ENCODE assay signal across 29 cellular contexts in genomic region chr17:62998665-62999393, GRCh38. TPM values are rescaled to one million over a fixed set of nuclear protein-coding genes. Genes with fewer than 3 reads are reported as not detected.
DNase-seq lines count a peak whose midpoint lies in the region; ATAC-seq, FAIRE-seq and TF ChIP-seq lines count a peak whose summit lies in the region.
"Had no signal": no experiment of that assay in that cellular context is flagged by ENCODE, and none has a peak within 500 bp of the region (broad histone marks: within the 10 kb centered on the region; RNA-seq: fewer than 3 reads in every experiment).

No MANE protein-coding gene starts in this region.

- FAIRE-seq in bronchial epithelial cell (lab: Jason Lieb, UNC), result no peak
- FAIRE-seq: endothelial cell of umbilical vein had no signal

- no peaks in the 10 kb centered on the region; a peak in 1 of 22 replicates for H4K20me1 ChIP-seq in BLaER1 treated with 17β-estradiol and CSF1 and Interleukin-3, amounts not matched to agents 10 nM and 100 nM

- peaks cover 0 to 3% (median 0%) of the 10 kb centered on the region in 11 experiments; a peak in 1 of 22 replicates for H3K9me3 ChIP-seq in BLaER1 treated with 17β-estradiol and CSF1 and Interleukin-3, amounts not matched to agents 10 nM and 100 nM (replicated peaks in 1 of 11)
- H3K9me3 ChIP-seq in tibial artery, result no peaks in the 10 kb centered on the region
- H3K9me3 ChIP-seq: adrenal gland, left ventricle myocardium inferior, stomach had no signal

- no peak overlapping the region for H3K27ac ChIP-seq in BLaER1 treated with 17β-estradiol and CSF1 and Interleukin-3, amounts not matched to agents 10 nM and 100 nM
- H3K27ac ChIP-seq in tibial artery, result no peak overlapping the region
- H3K27ac ChIP-seq: adrenal gland, left ventricle myocardium inferior, PC-9, stomach had no signal

- H3K4me2 ChIP-seq in BLaER1 treated with 17β-estradiol and CSF1 and Interleukin-3, amounts not matched to agents 10 nM and 100 nM, result peak overlapping the region in 8 of 11 experiments; percentile 7 to 45 (median 30); a peak in 13 of 22 replicates
- H3K4me2 ChIP-seq: PC-9 had no signal

- ATAC-seq in GM21576 (IDR thresholded peaks at IDR 0.05; ENCODE audit: unreplicated experiment) (no peak), GM21825 (IDR thresholded peaks at IDR 0.05; ENCODE audit: unreplicated experiment) (no peak)
- ATAC-seq: activated CD4-positive, CD25-positive, alpha-beta regulatory T cell treated with anti-CD3 and anti-CD28 coated beads, Interleukin-2, amount 50 U/mL, for 24 hours; activated CD8-positive, alpha-beta T cell treated with anti-CD3 and anti-CD28 coated beads for 36 hours; HCT116; Right ventricle myocardium inferior; sciatic nerve; T-helper 17 cell had no signal

- H3K4me1 ChIP-seq in BLaER1 treated with 17β-estradiol and CSF1 and Interleukin-3, amounts not matched to agents 10 nM and 100 nM, result peaks cover 13 to 46% (median 32%) of the 10 kb centered on the region in 10 experiments
- no peaks in the 10 kb centered on the region for H3K4me1 ChIP-seq in tibial artery
- H3K4me1 ChIP-seq: adrenal gland had no signal

- H3K4me3 ChIP-seq in BLaER1 treated with 17β-estradiol and CSF1 and Interleukin-3, amounts not matched to agents 10 nM and 100 nM, result no peak overlapping the region
- H3K4me3 ChIP-seq in bronchial epithelial cell (ENCODE audit: low read depth, low read length) (no peak overlapping the region), tibial artery (no peak overlapping the region)
- H3K4me3 ChIP-seq: adrenal gland, left ventricle myocardium inferior, PC-9, stomach had no signal

- DNase-seq in M059J (ENCODE audit: low read depth) (peak; percentile 53), bronchial epithelial cell (ENCODE audit: low read depth) (peak; percentile 42), kidney tubule cell (ENCODE audit: low spot score) (peak; percentile 58), C1 segment of cervical spinal cord (lab: John Stamatoyannopoulos, UW) (no peak), tibial artery (no peak)
- DNase-seq: ACHN; activated CD8-positive, alpha-beta memory T cell treated with anti-CD3 and anti-CD28 coated beads, Interleukin-2, amount 50 U/mL, for 48 hours; activated CD8-positive, alpha-beta T cell treated with anti-CD3 and anti-CD28 coated beads for 36 hours; activated naive CD4-positive, alpha-beta T cell treated with anti-CD3 and anti-CD28 coated beads, Interleukin-2, amount 10 ng/mL, durations not matched to agents 7 days and 5 days; adrenal gland; DMS79; GF-D8; left ventricle myocardium inferior; NCI-H1092; NCI-H187; NCI-H524 treated with DMSO at 0.1 percent for 48 hours; PC-9; stimulated activated CD4-positive, alpha-beta T cell treated with anti-CD3 and anti-CD28 coated beads, Interleukin-12 subunit alpha, Interleukin-12 subunit beta, amount 100 ng/mL, for 4 hours; stimulated activated CD4-positive, alpha-beta T cell treated with anti-CD3 and anti-CD28 coated beads, Interleukin-2, amount 100 ng/mL, for 48 hours; stomach; T-helper 17 cell had no signal

- no peak overlapping the region for H3K9ac ChIP-seq in BLaER1 treated with 17β-estradiol and CSF1 and Interleukin-3, amounts not matched to agents 10 nM and 100 nM

- no peaks in the 10 kb centered on the region for H3K27me3 ChIP-seq in BLaER1 treated with 17β-estradiol and CSF1 and Interleukin-3, amounts not matched to agents 10 nM and 100 nM
- H3K27me3 ChIP-seq in bronchial epithelial cell (ENCODE audit: control insufficient read depth, insufficient read depth, low read length), result no peaks in the 10 kb centered on the region
- H3K27me3 ChIP-seq in tibial artery, result no peaks in the 10 kb centered on the region
- H3K27me3 ChIP-seq: adrenal gland, stomach had no signal

- intact Hi-C loops in tibial artery (cut with DNase I; ENCODE audit: low total_unique reads), result no loop called here

- TF ChIP-seq CTCF in bronchial epithelial cell (IDR thresholded peaks at IDR 0.05; ENCODE audit: insufficient read depth, low read length, severe bottlenecking) (no peak), tibial artery (IDR thresholded peaks at IDR 0.05) (no peak)

- no peaks in the 10 kb centered on the region for H3K36me3 ChIP-seq in BLaER1 treated with 17β-estradiol and CSF1 and Interleukin-3, amounts not matched to agents 10 nM and 100 nM
- peaks cover 2% of the 10 kb centered on the region for H3K36me3 ChIP-seq in bronchial epithelial cell (ENCODE audit: control insufficient read depth, insufficient read depth, low read length)
- H3K36me3 ChIP-seq in tibial artery, result no peaks in the 10 kb centered on the region
- H3K36me3 ChIP-seq: adrenal gland, left ventricle myocardium inferior, stomach had no signal

RNA-seq across cellular contexts. Expression of gene TANC2, which starts 32.8 kb away (rescaled TPM):
- 8.3 and 14.0 TPM in 2 replicates for total RNA-seq in M059J (2014; rRNA removed; shearing (Covaris generic))
- 84.2 and 139 TPM in 2 replicates for total RNA-seq in bronchial epithelial cell

Comparison
In these comparisons a context has a peak if more than half of its experiments do, and no peak if none do; other contexts are left out.
1. DNase-seq: peak in M059J (single experiment), bronchial epithelial cell (single experiment) and kidney tubule cell (single experiment); none in C1 segment of cervical spinal cord (0 of 14) and tibial artery (0 of 2).